1 cellular context compared by ENCODE assay signal in genomic region chr20:46195264-46196038, GRCh38.
TF ChIP-seq lines count a peak whose summit lies in the region.

No MANE protein-coding gene starts in this region.

TF ChIP-seq in SK-N-SH, 30 proteins besides CTCF, POLR2A, EP300 and RAD21 (continued from another document):
- no peak for TF ChIP-seq USF1 (IDR thresholded peaks at IDR 0.05; ENCODE audit: borderline replicate concordance, low read depth)
- no peak for TF ChIP-seq NFIC (IDR thresholded peaks at IDR 0.05; ENCODE audit: borderline replicate concordance)
TF ChIP-seq in SK-N-SH: peak in this region for 2.
